27 cellular contexts compared by ENCODE assay signal in the genomic region with DNA sequence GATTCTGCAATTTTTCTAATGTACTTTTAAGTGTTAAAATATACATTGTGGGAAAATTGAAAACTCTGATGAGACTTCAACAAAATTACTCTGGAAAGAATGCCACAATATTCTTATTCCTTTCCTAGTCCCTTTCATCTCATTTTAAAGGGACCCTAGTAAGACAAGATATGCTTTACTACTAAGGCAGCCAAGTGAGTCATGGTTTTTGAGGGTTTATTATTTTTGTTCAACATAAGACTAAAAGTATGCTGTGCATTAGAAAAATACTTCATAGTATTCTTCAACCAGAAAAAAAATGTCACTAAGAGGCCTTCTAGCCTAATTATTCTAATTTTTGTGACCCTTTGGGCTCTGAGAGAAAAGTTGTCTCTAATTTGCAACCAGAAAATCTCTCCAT. TPM values are rescaled to one million over a fixed set of nuclear protein-coding genes. Genes with fewer than 3 reads are reported as not detected.
"Had no signal": no experiment of that assay in that cellular context is flagged by ENCODE, and none has a peak within 500 bp of the region (broad histone marks: within the 10 kb centered on the region; RNA-seq: fewer than 3 reads in every experiment).

No MANE protein-coding gene starts in this region.

- H3K4me1 ChIP-seq: breast epithelium, foreskin keratinocyte, heart right ventricle, left lung, spleen, testis had no signal

- H3K9me3 ChIP-seq: breast epithelium, left lung, lower lobe of right lung, testis, transverse colon had no signal

- H3K4me3 ChIP-seq: breast epithelium, heart right ventricle, left lung, lower lobe of right lung, spleen, testis, transverse colon had no signal

- H3K27ac ChIP-seq: breast epithelium, foreskin keratinocyte, heart right ventricle, left lung, lower lobe of right lung, spleen, testis, transverse colon had no signal

- DNase-seq: activated CD4-positive, alpha-beta memory T cell treated with anti-CD3 and anti-CD28 coated beads, Interleukin-2, amount 10 ng/mL, durations not matched to agents 7 days and 5 days; activated CD4-positive, alpha-beta T cell treated with anti-CD3 and anti-CD28 coated beads, Interleukin-2, amount 10 ng/mL, durations not matched to agents 7 days and 5 days; activated CD4-positive, CD25-positive, alpha-beta regulatory T cell treated with anti-CD3 and anti-CD28 coated beads, Interleukin-2, amount 50 U/mL, for 72 hours; activated CD8-positive, alpha-beta memory T cell treated with anti-CD3 and anti-CD28 coated beads, Interleukin-2, amount 50 U/mL, for 48 hours; activated gamma-delta T cell; activated naive CD4-positive, alpha-beta T cell treated with anti-CD3 and anti-CD28 coated beads, Interleukin-2, amount 10 ng/mL, durations not matched to agents 7 days and 5 days; activated naive CD8-positive, alpha-beta T cell treated with anti-CD3 and anti-CD28 coated beads, Interleukin-2, amount 10 ng/mL, durations not matched to agents 7 days and 5 days; activated T-cell treated with anti-CD3 and anti-CD28 coated beads, Interleukin-2, amount 50 U/mL, for 24 hours; amniotic stem cell; central memory CD4-positive, alpha-beta T cell; endodermal cell; foreskin keratinocyte; heart right ventricle; kidney glomerular epithelial cell; left lung; lower lobe of right lung; mesendoderm; posterior cingulate gyrus; right cardiac atrium; spleen; stimulated activated naive CD8-positive, alpha-beta T cell treated with anti-CD3 and anti-CD28 coated beads, Interleukin-15, Interleukin-2, amounts not matched to agents 100 U/mL and 50 U/mL, for 24 hours; T-helper 2 cell; testis; transverse colon had no signal

- ATAC-seq: esophagus mucosa; foreskin keratinocyte; heart right ventricle; left lung; lower lobe of right lung; natural killer cell treated with Interleukin-12 subunit alpha and Interleukin-12 subunit beta and Interleukin-15 and Interleukin-18, amount 100 ng/mL, for 72 hours; right cardiac atrium; stimulated activated naive CD8-positive, alpha-beta T cell treated with anti-CD3 and anti-CD28 coated beads, Interleukin-15, Interleukin-2, amounts not matched to agents 100 U/mL and 50 U/mL, for 24 hours had no signal

- H3K36me3 ChIP-seq: breast epithelium, left lung, lower lobe of right lung, transverse colon had no signal

- H3K27me3 ChIP-seq: breast epithelium, foreskin keratinocyte, heart right ventricle, left lung, spleen, testis, transverse colon had no signal

RNA-seq across cellular contexts. Expression of gene IL12A, which starts 7.4 kb away (rescaled TPM):
- total RNA-seq: endodermal cell had no signal
